ENCODE assay signal across 9 cellular contexts in the genomic region with DNA sequence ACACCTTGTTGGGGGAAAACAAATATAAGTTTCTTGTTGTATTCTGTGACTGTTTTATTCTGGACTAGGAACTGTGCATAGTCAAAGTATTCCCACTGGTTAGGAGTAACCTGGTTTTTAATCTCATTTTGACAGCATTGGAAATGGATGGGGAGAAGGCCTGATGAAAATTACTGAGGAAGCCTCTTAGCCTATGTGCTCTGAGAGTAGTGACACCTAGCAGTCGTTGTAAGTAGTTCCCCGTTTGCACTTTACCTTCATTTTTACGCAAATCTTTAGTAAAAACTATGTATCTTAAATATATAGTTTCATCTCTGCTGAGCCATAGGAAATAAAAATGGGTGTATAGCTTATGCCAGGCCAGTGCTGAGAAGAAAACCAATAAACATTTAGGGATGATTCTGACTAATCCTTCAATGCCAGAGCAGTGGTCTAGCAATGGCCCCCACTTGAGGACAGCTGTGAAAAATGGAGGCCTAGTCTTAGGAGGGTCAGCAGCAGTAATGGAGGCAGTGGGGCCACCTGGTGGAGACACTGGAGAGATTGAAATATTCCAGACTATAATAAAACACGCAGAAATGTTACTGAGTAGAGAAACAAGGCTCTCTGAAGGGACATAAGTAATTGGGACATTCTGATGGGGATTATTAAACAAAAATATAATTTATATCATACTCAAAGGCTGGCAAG.
DNase-seq lines count a peak whose midpoint lies in the region; ATAC-seq, FAIRE-seq and TF ChIP-seq lines count a peak whose summit lies in the region.
"Had no signal": no experiment of that assay in that cellular context is flagged by ENCODE, and none has a peak within 500 bp of the region (broad histone marks: within the 10 kb centered on the region; RNA-seq: fewer than 3 reads in every experiment).

No MANE protein-coding gene starts in this region.

- H3K27ac ChIP-seq in ascending aorta: no peak overlapping the region

- H3K9me3 Mint-ChIP-seq in Caco-2 (ENCODE audit: unreplicated experiment): no peaks in the 10 kb centered on the region
- peaks cover 10 to 19% of the 10 kb centered on the region in 2 donors for H3K9me3 Mint-ChIP-seq in activated naive CD4-positive, alpha-beta T cell treated with anti-CD3 and anti-CD28 coated beads, Interleukin-2, amount 50 U/mL, for 72 hours
- H3K9me3 Mint-ChIP-seq in stimulated activated memory B cell treated with anti-CD40 and anti-IgM and Interleukin-4, amounts not matched to agents 10 μg/mL and 1 μg/mL and 100 μg/mL, for 72 hours: peaks cover 7% of the 10 kb centered on the region

- DNase-seq in Caco-2: peak; percentile 36 to 41
- peak; percentile 10 for DNase-seq in LHCN-M2 (ENCODE audit: low read depth)
- no peak for DNase-seq in ascending aorta (ENCODE audit: low spot score in 2 of 2)
- peak; percentile 1 to 21 for DNase-seq in lung microvascular endothelial cell (ENCODE audit: low read depth in 2 of 2)
- no peak for DNase-seq in stimulated activated naive CD4-positive, alpha-beta T cell treated with Interleukin-2 at 50 U/mL for 16 hours (lab: John Stamatoyannopoulos, UW)
- DNase-seq in GM19239 (ENCODE audit: insufficient read length, low spot score): no peak
- no peak for DNase-seq in activated naive CD4-positive, alpha-beta T cell treated with anti-CD3 and anti-CD28 coated beads, Interleukin-2, amount 50 U/mL, for 72 hours (ENCODE audit: low spot score in 2 of 2)
- DNase-seq: stimulated activated naive B cell treated with anti-CD40 and anti-IgM and Interleukin-4, amounts not matched to agents 10 μg/mL and 1 μg/mL and 100 μg/mL, for 72 hours had no signal

- no peaks in the 10 kb centered on the region for H3K36me3 ChIP-seq in Caco-2 (ENCODE audit: control insufficient read depth, insufficient read depth, low read length)
- H3K36me3 ChIP-seq in ascending aorta: no peaks in the 10 kb centered on the region

- H3K4me3 ChIP-seq in Caco-2 (ENCODE audit: low read depth, low read length) (no peak overlapping the region), ascending aorta (no peak overlapping the region)

- POLR2A ChIA-PET in Caco-2 (lab: Charles Lee): no interaction called here

- BruUV-seq in Caco-2 (replicated peaks; lab: Mats Ljungman, UMichigan): no TSS peak

- H3K9me3 ChIP-seq in Caco-2 (no peaks in the 10 kb centered on the region), ascending aorta (no peaks in the 10 kb centered on the region)

- intact Hi-C loops in Caco-2 (cut with micrococcal nuclease; ENCODE audit: unreplicated experiment): loop anchor here (1.0 kb wide), 1 partner anchor 337 kb away; no protein-coding TSS in a partner anchor
- intact Hi-C loops in ascending aorta (cut with DNase I): no loop called here

- no peak for FAIRE-seq in GM19239 (lab: Jason Lieb, UNC)

- H3K27me3 ChIP-seq in Caco-2 (replicated peaks; ENCODE audit: control insufficient read depth, insufficient read depth, low read length) (no peaks in the 10 kb centered on the region), ascending aorta (no peaks in the 10 kb centered on the region)

- no peak overlapping the region for H3K4me3 Mint-ChIP-seq in Caco-2 (ENCODE audit: unreplicated experiment)
- no peak overlapping the region for H3K4me3 Mint-ChIP-seq in stimulated activated memory B cell treated with anti-CD40 and anti-IgM and Interleukin-4, amounts not matched to agents 10 μg/mL and 1 μg/mL and 100 μg/mL, for 72 hours
- H3K4me3 Mint-ChIP-seq: stimulated activated naive B cell treated with anti-CD40 and anti-IgM and Interleukin-4, amounts not matched to agents 10 μg/mL and 1 μg/mL and 100 μg/mL, for 72 hours had no signal

- TF ChIP-seq CTCF in Caco-2 (IDR thresholded peaks at IDR 0.05; ENCODE audit: insufficient read depth in 1 of 2, low read depth in 1 of 2, low read length in 1 of 2, severe bottlenecking in 1 of 2, unreplicated experiment in 1 of 2) (peak; percentile 38 to 52), ascending aorta (IDR thresholded peaks at IDR 0.05) (peak in 2 of 3 experiments; percentile 10 to 30)

- no peaks in the 10 kb centered on the region for H3K36me3 Mint-ChIP-seq in Caco-2 (ENCODE audit: insufficient read depth, unreplicated experiment)
- peaks cover 0 to 5% of the 10 kb centered on the region in 2 donors for H3K36me3 Mint-ChIP-seq in activated naive CD4-positive, alpha-beta T cell treated with anti-CD3 and anti-CD28 coated beads, Interleukin-2, amount 50 U/mL, for 72 hours
- no peaks in the 10 kb centered on the region for H3K36me3 Mint-ChIP-seq in stimulated activated memory B cell treated with anti-CD40 and anti-IgM and Interleukin-4, amounts not matched to agents 10 μg/mL and 1 μg/mL and 100 μg/mL, for 72 hours
- H3K36me3 Mint-ChIP-seq: stimulated activated naive B cell treated with anti-CD40 and anti-IgM and Interleukin-4, amounts not matched to agents 10 μg/mL and 1 μg/mL and 100 μg/mL, for 72 hours had no signal

- H3K27ac Mint-ChIP-seq in Caco-2 (ENCODE audit: unreplicated experiment): no peak overlapping the region
- H3K27ac Mint-ChIP-seq in activated naive CD4-positive, alpha-beta T cell treated with anti-CD3 and anti-CD28 coated beads, Interleukin-2, amount 50 U/mL, for 72 hours: no peak overlapping the region
- no peak overlapping the region for H3K27ac Mint-ChIP-seq in stimulated activated memory B cell treated with anti-CD40 and anti-IgM and Interleukin-4, amounts not matched to agents 10 μg/mL and 1 μg/mL and 100 μg/mL, for 72 hours
- H3K27ac Mint-ChIP-seq: stimulated activated naive B cell treated with anti-CD40 and anti-IgM and Interleukin-4, amounts not matched to agents 10 μg/mL and 1 μg/mL and 100 μg/mL, for 72 hours had no signal

- no peak for ATAC-seq in activated naive CD4-positive, alpha-beta T cell treated with anti-CD3 and anti-CD28 coated beads, Interleukin-2, amount 50 U/mL, for 72 hours
- no peak for ATAC-seq in stimulated activated memory B cell treated with anti-CD40 and anti-IgM and Interleukin-4, amounts not matched to agents 10 μg/mL and 1 μg/mL and 100 μg/mL, for 72 hours

- H3K4me1 Mint-ChIP-seq in Caco-2 (ENCODE audit: low read depth, unreplicated experiment): no peaks in the 10 kb centered on the region
- no peaks in the 10 kb centered on the region for H3K4me1 Mint-ChIP-seq in stimulated activated memory B cell treated with anti-CD40 and anti-IgM and Interleukin-4, amounts not matched to agents 10 μg/mL and 1 μg/mL and 100 μg/mL, for 72 hours
- H3K4me1 Mint-ChIP-seq: stimulated activated naive B cell treated with anti-CD40 and anti-IgM and Interleukin-4, amounts not matched to agents 10 μg/mL and 1 μg/mL and 100 μg/mL, for 72 hours had no signal

- H3K27me3 Mint-ChIP-seq in Caco-2 (ENCODE audit: insufficient read depth, unreplicated experiment): no peaks in the 10 kb centered on the region
- H3K27me3 Mint-ChIP-seq in stimulated activated memory B cell treated with anti-CD40 and anti-IgM and Interleukin-4, amounts not matched to agents 10 μg/mL and 1 μg/mL and 100 μg/mL, for 72 hours: no peaks in the 10 kb centered on the region
- H3K27me3 Mint-ChIP-seq: stimulated activated naive B cell treated with anti-CD40 and anti-IgM and Interleukin-4, amounts not matched to agents 10 μg/mL and 1 μg/mL and 100 μg/mL, for 72 hours had no signal

- H3K4me1 ChIP-seq in Caco-2: no peaks in the 10 kb centered on the region
- H3K4me1 ChIP-seq in ascending aorta: no peaks in the 10 kb centered on the region

- CTCF ChIA-PET in Caco-2 (lab: Charles Lee): no interaction called here

Comparison
In these comparisons a context has a peak if more than half of its experiments do, and no peak if none do; other contexts are left out.
1. DNase-seq: peak in Caco-2 (2 of 2), LHCN-M2 (single experiment) and lung microvascular endothelial cell (2 of 2); none in ascending aorta (0 of 2), stimulated activated naive CD4-positive, alpha-beta T cell treated with Interleukin-2 at 50 U/mL for 16 hours (single experiment), GM19239 (single experiment) and activated naive CD4-positive, alpha-beta T cell treated with anti-CD3 and anti-CD28 coated beads, Interleukin-2, amount 50 U/mL, for 72 hours (0 of 2).